ENCODE assay signal across 24 cellular contexts in genomic region chr1:8135250-8135649, GRCh38.
DNase-seq lines count a peak whose midpoint lies in the region; ATAC-seq and TF ChIP-seq lines count a peak whose summit lies in the region.
"Had no signal": no experiment of that assay in that cellular context is flagged by ENCODE, and none has a peak within 500 bp of the region (broad histone marks: within the 10 kb centered on the region; RNA-seq: fewer than 3 reads in every experiment).

No MANE protein-coding gene starts in this region.

- no peak for DNase-seq in activated naive CD4-positive, alpha-beta T cell treated with anti-CD3 and anti-CD28 coated beads, Interleukin-2, amount 50 U/mL, for 72 hours (ENCODE audit: low spot score in 2 of 2)
- no peak for DNase-seq in activated naive CD4-positive, alpha-beta T cell treated with anti-CD3 and anti-CD28 coated beads, Interleukin-2, amount 50 U/mL, for 16 hours
- DNase-seq in colonic mucosa (no peak), trophoblast cell (peak in 1 of 2 donors; percentile 42), transverse colon (no peak), NCI-H510A treated with DMSO at 0.1 percent for 48 hours (lab: John Stamatoyannopoulos, UW) (no peak), NCI-H748 treated with DMSO at 0.1 percent for 48 hours (lab: John Stamatoyannopoulos, UW) (no peak)
- no peak for DNase-seq in stimulated activated CD4-positive, alpha-beta T cell treated with anti-CD3 and anti-CD28 coated beads, Interleukin-2, amount 100 ng/mL, for 24 hours
- DNase-seq: 8988T; activated T-cell treated with anti-CD3 and anti-CD28 coated beads, Interleukin-2, amount 50 U/mL, for 72 hours; Calu3; GOT3; kidney; NCI-H1105 treated with DMSO at 0.1 percent for 48 hours; NCI-H2107; NCI-H524 had no signal

- TF ChIP-seq CTCF in colonic mucosa (IDR thresholded peaks at IDR 0.05) (no peak), transverse colon (IDR thresholded peaks at IDR 0.05) (no peak)

- H3K9ac ChIP-seq in colonic mucosa (ENCODE audit: low read depth in 2 of 2, low read length in 2 of 2) (no peak overlapping the region), trophoblast cell (ENCODE audit: low read length) (no peak overlapping the region)
- H3K9ac ChIP-seq: BLaER1 had no signal

- H3K9me3 ChIP-seq in colonic mucosa (no peaks in the 10 kb centered on the region), trophoblast cell (ENCODE audit: insufficient read depth, low read depth, low read length) (no peaks in the 10 kb centered on the region), transverse colon (no peaks in the 10 kb centered on the region)
- H3K9me3 ChIP-seq: BLaER1, tibial nerve had no signal

- peak overlapping the region; percentile 80 for H2BK12ac ChIP-seq in trophoblast cell (ENCODE audit: low read length)

- H3K27me3 ChIP-seq in colonic mucosa (no peaks in the 10 kb centered on the region), trophoblast cell (ENCODE audit: insufficient read depth, low read length) (no peaks in the 10 kb centered on the region), transverse colon (no peaks in the 10 kb centered on the region)
- H3K27me3 ChIP-seq: BLaER1, tibial nerve had no signal

- H4K12ac ChIP-seq in trophoblast cell (ENCODE audit: low read depth, low read length) = no peak overlapping the region

- WGBS in trophoblast cell (ENCODE audit: extremely low coverage, insufficient coverage, insufficient read length) = no CpG with 5 or more reads among the region's 7 CpGs
- WGBS in transverse colon (ENCODE audit: low coverage in 1 of 2), 2 donors = 81 to 86% methylated on average over 3 to 7 of the region's 7 CpGs

- H3K4me2 ChIP-seq in trophoblast cell (ENCODE audit: low read length) = no peak overlapping the region
- H3K4me2 ChIP-seq: BLaER1 had no signal

- peak overlapping the region; percentile 19 for H4K8ac ChIP-seq in trophoblast cell (ENCODE audit: low read depth, low read length)

- peak overlapping the region; percentile 9 for H2BK120ac ChIP-seq in trophoblast cell (ENCODE audit: insufficient read depth, low read length, poor library complexity)

- no peak overlapping the region for H3K4ac ChIP-seq in trophoblast cell (ENCODE audit: low read depth, low read length)

- H3K79me2 ChIP-seq in trophoblast cell (ENCODE audit: control insufficient read depth, insufficient read depth, low read length, poor library complexity) = no peaks in the 10 kb centered on the region

- H3K9me3 Mint-ChIP-seq in activated naive CD4-positive, alpha-beta T cell treated with anti-CD3 and anti-CD28 coated beads, Interleukin-2, amount 50 U/mL, for 72 hours = no peaks in the 10 kb centered on the region
- H3K9me3 Mint-ChIP-seq: activated T-cell treated with anti-CD3 and anti-CD28 coated beads, Interleukin-2, amount 50 U/mL, for 72 hours; dendritic cell treated with granulocyte-macrophage colony-stimulating factor and Interleukin-4, amounts not matched to agents 40 ng/mL and 50 ng/mL, for 4 days; natural killer cell treated with Interleukin-12 subunit alpha and Interleukin-12 subunit beta and Interleukin-15 and Interleukin-18, amount 100 ng/mL, for 72 hours; T-helper 2 cell treated with Interferon-gamma antibody and Interleukin-4, amounts not matched to agents 5 μg/mL and 100 μg/mL, for 36 hours had no signal

- TF ChIP-seq EP300 in transverse colon (IDR thresholded peaks at IDR 0.05; ENCODE audit: low read depth) = no peak

- no peak overlapping the region for H3K14ac ChIP-seq in trophoblast cell (ENCODE audit: low read length)

- H3K27ac Mint-ChIP-seq in activated naive CD4-positive, alpha-beta T cell treated with anti-CD3 and anti-CD28 coated beads, Interleukin-2, amount 50 U/mL, for 72 hours = peak overlapping the region; percentile 22 to 48
- H3K27ac Mint-ChIP-seq: activated naive CD8-positive, alpha-beta T cell; activated T-cell treated with anti-CD3 and anti-CD28 coated beads, Interleukin-2, amount 50 U/mL, for 72 hours; dendritic cell treated with granulocyte-macrophage colony-stimulating factor and Interleukin-4, amounts not matched to agents 40 ng/mL and 50 ng/mL, for 4 days; progenitor cell of endocrine pancreas; T-helper 2 cell treated with Interferon-gamma antibody and Interleukin-4, amounts not matched to agents 5 μg/mL and 100 μg/mL, for 36 hours had no signal

- ATAC-seq in activated naive CD4-positive, alpha-beta T cell treated with anti-CD3 and anti-CD28 coated beads, Interleukin-2, amount 50 U/mL, for 72 hours = no peak
- ATAC-seq: activated T-cell treated with anti-CD3 and anti-CD28 coated beads, Interleukin-2, amount 50 U/mL, for 72 hours; natural killer cell treated with Interleukin-12 subunit alpha and Interleukin-12 subunit beta and Interleukin-15 and Interleukin-18, amount 100 ng/mL, for 72 hours had no signal

- no peak overlapping the region for H2AFZ ChIP-seq in trophoblast cell (ENCODE audit: insufficient read depth, low read length, poor library complexity)

- TF ChIP-seq POLR2A in transverse colon (IDR thresholded peaks at IDR 0.05) = no peak

- no peak overlapping the region for H3K23ac ChIP-seq in trophoblast cell (ENCODE audit: low read length)

- no peaks in the 10 kb centered on the region for H3K36me3 ChIP-seq in colonic mucosa
- H3K36me3 ChIP-seq in trophoblast cell (ENCODE audit: control insufficient read depth in 1 of 2, insufficient read depth in 2 of 2, low read length in 2 of 2) = no peaks in the 10 kb centered on the region
- no peaks in the 10 kb centered on the region for H3K36me3 ChIP-seq in transverse colon
- H3K36me3 ChIP-seq: BLaER1, tibial nerve had no signal

- peak overlapping the region; percentile 79 for H4K91ac ChIP-seq in trophoblast cell (ENCODE audit: low read depth, low read length)

- no peak overlapping the region for H3K18ac ChIP-seq in trophoblast cell (ENCODE audit: low read length)

- intact Hi-C loops in colonic mucosa (cut with DNase I) (no loop called here), transverse colon (cut with DNase I; ENCODE audit: low total_unique reads) (loop anchor here (5.0 kb wide), 1 partner anchor 108 kb away; the partner anchor contains the start of gene ERRFI1)

- no peak overlapping the region for H2AK5ac ChIP-seq in trophoblast cell (ENCODE audit: low read length)

- H2BK5ac ChIP-seq in trophoblast cell (ENCODE audit: low read depth, low read length, poor library complexity) = no peak overlapping the region

- in situ Hi-C loops in transverse colon (cut with MboI; ENCODE audit: low pct_ligation_motif_present in 1 of 4, low pct_unique_long_range_greater_than_20kb in 1 of 4, low sequenced_read_pairs in 3 of 4) = no loop called here

- peak overlapping the region; percentile 15 for H3K27ac ChIP-seq in colonic mucosa
- H3K27ac ChIP-seq in trophoblast cell (ENCODE audit: low read depth, low read length) = no peak overlapping the region
- H3K27ac ChIP-seq in transverse colon = peak overlapping the region; percentile 81 to 91 (median 82)
- H3K27ac ChIP-seq: BLaER1 had no signal

- no peak overlapping the region for H3K4me3 ChIP-seq in colonic mucosa
- H3K4me3 ChIP-seq in trophoblast cell (ENCODE audit: low read depth, low read length) = no peak overlapping the region
- H3K4me3 ChIP-seq in transverse colon = no peak overlapping the region
- H3K4me3 ChIP-seq: BLaER1, tibial nerve had no signal

- H3K4me1 ChIP-seq in colonic mucosa (no peaks in the 10 kb centered on the region), trophoblast cell (ENCODE audit: control insufficient read depth in 1 of 2, insufficient read depth in 2 of 2, low read length in 2 of 2) (peaks cover 27 to 30% of the 10 kb centered on the region in 2 experiments), transverse colon (peaks cover 9 to 27% (median 19%) of the 10 kb centered on the region in 4 donors)
- H3K4me1 ChIP-seq: BLaER1 had no signal

- no peaks in the 10 kb centered on the region for H3K36me3 Mint-ChIP-seq in activated naive CD4-positive, alpha-beta T cell treated with anti-CD3 and anti-CD28 coated beads, Interleukin-2, amount 50 U/mL, for 72 hours
- H3K36me3 Mint-ChIP-seq: activated naive CD8-positive, alpha-beta T cell; brain; natural killer cell treated with Interleukin-12 subunit alpha and Interleukin-12 subunit beta and Interleukin-15 and Interleukin-18, amount 100 ng/mL, for 72 hours had no signal

- H3K79me1 ChIP-seq in trophoblast cell (ENCODE audit: low read length) = peaks cover 41% of the 10 kb centered on the region
